Comparison of ENCODE assay signal across 16 cellular contexts in the genomic region with DNA sequence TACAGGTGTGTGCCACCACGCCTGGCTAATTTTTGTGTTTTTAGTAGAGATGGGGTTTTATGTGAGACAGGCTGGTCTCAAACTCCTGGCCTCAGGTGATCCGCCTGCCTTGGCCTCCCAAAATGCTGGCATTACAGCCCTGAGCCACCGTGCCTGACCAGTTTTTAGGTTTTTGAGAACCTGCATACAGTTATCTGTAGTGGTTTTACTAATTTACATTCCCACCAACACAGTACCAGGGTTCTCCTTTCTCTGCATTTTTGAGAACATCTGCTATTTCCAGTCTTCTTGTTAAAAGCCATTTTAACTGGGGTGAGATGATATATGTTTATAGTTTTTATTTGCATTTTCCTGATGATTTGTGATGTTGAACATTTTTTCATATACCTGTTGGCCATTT.
DNase-seq lines count a peak whose midpoint lies in the region; ATAC-seq and TF ChIP-seq lines count a peak whose summit lies in the region.
"Had no signal": no experiment of that assay in that cellular context is flagged by ENCODE, and none has a peak within 500 bp of the region (broad histone marks: within the 10 kb centered on the region; RNA-seq: fewer than 3 reads in every experiment).

No MANE protein-coding gene starts in this region.

- H3K4me1 Mint-ChIP-seq in effector memory CD8-positive, alpha-beta T cell (ENCODE audit: low read depth in 2 of 2), result peaks cover 16 to 44% of the 10 kb centered on the region in 2 donors

- no peak for TF ChIP-seq CTCF in GM12865 (IDR thresholded peaks at IDR 0.05; ENCODE audit: insufficient read depth, low read depth, low read length, missing control alignments)

- H3K27ac Mint-ChIP-seq in effector memory CD8-positive, alpha-beta T cell, result no peak overlapping the region
- H3K27ac Mint-ChIP-seq: activated CD8-positive, alpha-beta T cell treated with anti-CD3 and anti-CD28 coated beads for 36 hours; CD4-positive, CD25-positive, alpha-beta regulatory T cell had no signal

- no peak overlapping the region for H3K4me3 Mint-ChIP-seq in effector memory CD8-positive, alpha-beta T cell
- H3K4me3 Mint-ChIP-seq: activated CD8-positive, alpha-beta T cell treated with anti-CD3 and anti-CD28 coated beads for 36 hours; CD4-positive, CD25-positive, alpha-beta regulatory T cell had no signal

- DNase-seq in GM12865 (ENCODE audit: low read depth), result peak; percentile 24
- DNase-seq in stimulated activated naive CD4-positive, alpha-beta T cell (lab: John Stamatoyannopoulos, UW), result no peak
- DNase-seq in DMS53 (lab: John Stamatoyannopoulos, UW), result no peak
- no peak for DNase-seq in stimulated activated naive CD8-positive, alpha-beta T cell treated with anti-CD3 and anti-CD28 coated beads, Interleukin-15, Interleukin-2, amounts not matched to agents 100 U/mL and 50 U/mL, for 24 hours
- DNase-seq in effector memory CD8-positive, alpha-beta T cell, result no peak
- DNase-seq: activated CD8-positive, alpha-beta T cell treated with anti-CD3 and anti-CD28 coated beads for 36 hours; aorta; CD4-positive, CD25-positive, alpha-beta regulatory T cell; Kasumi-1; NCI-H146; retina; thyroid gland had no signal

- no peaks in the 10 kb centered on the region for H3K27me3 Mint-ChIP-seq in effector memory CD8-positive, alpha-beta T cell
- H3K27me3 Mint-ChIP-seq: activated CD8-positive, alpha-beta T cell treated with anti-CD3 and anti-CD28 coated beads for 36 hours; CD4-positive, CD25-positive, alpha-beta regulatory T cell had no signal

- peak; percentile 44 for ATAC-seq in GM19463 (IDR thresholded peaks at IDR 0.05; ENCODE audit: unreplicated experiment)
- ATAC-seq in HG02759 (IDR thresholded peaks at IDR 0.05; ENCODE audit: unreplicated experiment), result peak; percentile 65
- peak; percentile 47 for ATAC-seq in HG03520 (IDR thresholded peaks at IDR 0.05; ENCODE audit: unreplicated experiment)
- no peak for ATAC-seq in stimulated activated naive CD8-positive, alpha-beta T cell treated with anti-CD3 and anti-CD28 coated beads, Interleukin-15, Interleukin-2, amounts not matched to agents 100 U/mL and 50 U/mL, for 24 hours
- ATAC-seq in effector memory CD8-positive, alpha-beta T cell (replicated peaks), result no peak
- ATAC-seq: activated CD8-positive, alpha-beta T cell treated with anti-CD3 and anti-CD28 coated beads for 36 hours; gastroesophageal sphincter had no signal

- H3K4me3 ChIP-seq in GM12865 (ENCODE audit: low read depth, low read length), result no peak overlapping the region
- H3K4me3 ChIP-seq: gastroesophageal sphincter, thyroid gland had no signal

- H3K36me3 Mint-ChIP-seq in effector memory CD8-positive, alpha-beta T cell (ENCODE audit: insufficient read depth), result peaks cover 6% of the 10 kb centered on the region

- H3K9me3 Mint-ChIP-seq in effector memory CD8-positive, alpha-beta T cell, result no peaks in the 10 kb centered on the region

Comparison
In these comparisons a context has a peak if more than half of its experiments do, and no peak if none do; other contexts are left out.
1. ATAC-seq: peak in GM19463 (single experiment), HG02759 (single experiment) and HG03520 (single experiment); none in stimulated activated naive CD8-positive, alpha-beta T cell treated with anti-CD3 and anti-CD28 coated beads, Interleukin-15, Interleukin-2, amounts not matched to agents 100 U/mL and 50 U/mL, for 24 hours (single experiment) and effector memory CD8-positive, alpha-beta T cell (single experiment).